ENCODE assay signal across 8 cellular contexts in genomic region chrX:119693032-119693995, GRCh38. TPM values are rescaled to one million over a fixed set of nuclear protein-coding genes. Genes with fewer than 3 reads are reported as not detected.
DNase-seq lines count a peak whose midpoint lies in the region; ATAC-seq, FAIRE-seq and TF ChIP-seq lines count a peak whose summit lies in the region.

Gene SEPTIN6 (minus strand): TSS chrX:119693168. CDS start chrX:119693105, 63 bp downstream.

- TF ChIP-seq CTCF in neutrophil (IDR thresholded peaks at IDR 0.05) (peak; percentile 34), suprapubic skin (IDR thresholded peaks at IDR 0.05) (no peak)

- TF ChIP-seq EP300 in suprapubic skin (IDR thresholded peaks at IDR 0.05), result no peak

- H3K27me3 ChIP-seq in neutrophil (no peaks in the 10 kb centered on the region), suprapubic skin (no peaks in the 10 kb centered on the region)

- no peak for TF ChIP-seq POLR2A in suprapubic skin (IDR thresholded peaks at IDR 0.05)

- H3K9me3 ChIP-seq in neutrophil, result no peaks in the 10 kb centered on the region
- H3K9me3 ChIP-seq in suprapubic skin, result no peaks in the 10 kb centered on the region

- 47% methylated on average over 29 of the region's 59 CpGs for WGBS in suprapubic skin

- H3K27ac ChIP-seq in neutrophil (peak within 1 kb of the TSS; percentile 90), suprapubic skin (peak within 1 kb of the TSS; percentile 70)

- peak within 1 kb of the TSS; percentile 68 to 73 for H3K4me3 ChIP-seq in neutrophil (ENCODE audit: low read depth in 1 of 2, low read length in 1 of 2)
- peak within 1 kb of the TSS; percentile 74 for H3K4me3 ChIP-seq in suprapubic skin

- H3K4me1 ChIP-seq in neutrophil (ENCODE audit: control insufficient read depth in 1 of 2, insufficient read depth in 1 of 2, low read depth in 1 of 2, low read length in 1 of 2), result peaks cover 20 to 24% of the 10 kb centered on the region in 2 experiments
- peaks cover 8% of the 10 kb centered on the region for H3K4me1 ChIP-seq in suprapubic skin

- no peaks in the 10 kb centered on the region for H3K36me3 ChIP-seq in neutrophil
- H3K36me3 ChIP-seq in suprapubic skin, result no peaks in the 10 kb centered on the region

- peak; percentile 42 for DNase-seq in DMS53 treated with DMSO at 0.1 percent for 48 hours (lab: John Stamatoyannopoulos, UW; ENCODE audit: unreplicated experiment)
- peak; percentile 19 for DNase-seq in HuH-7.5 (ENCODE audit: low spot score)
- peak; percentile 54 to 60 for DNase-seq in SHP77 (lab: John Stamatoyannopoulos, UW)
- peak; percentile 77 for DNase-seq in activated effector memory CD4-positive, alpha-beta T cell treated with Interleukin-2 at 50 U/mL for 16 hours
- peak in 1 of 2 donors; percentile 60 for DNase-seq in frontal cortex (ENCODE audit: low spot score in 2 of 2)
- DNase-seq in suprapubic skin (ENCODE audit: low spot score in 2 of 2), result peak; percentile 80 to 81

- ATAC-seq in GM21447 (IDR thresholded peaks at IDR 0.05; ENCODE audit: unreplicated experiment), result peak; percentile 66

- FAIRE-seq in frontal cortex (lab: Jason Lieb, UNC), result no peak

RNA-seq across cellular contexts. Expression of gene SEPTIN6, which starts in this region (rescaled TPM):
- total RNA-seq in frontal cortex, result 69.3 TPM
- total RNA-seq in suprapubic skin, result 10 to 100 TPM; 10.1 to 14.1 (median 10.9) TPM
